ENCODE assay signal across 11 cellular contexts in genomic region chr17:21066394-21066793, GRCh38.
"Had no signal": no experiment of that assay in that cellular context is flagged by ENCODE, and none has a peak within 500 bp of the region (broad histone marks: within the 10 kb centered on the region; RNA-seq: fewer than 3 reads in every experiment).

No MANE protein-coding gene starts in this region.

- ATAC-seq: activated CD4-positive, CD25-positive, alpha-beta regulatory T cell treated with anti-CD3 and anti-CD28 coated beads, Interleukin-2, amount 50 U/mL, for 24 hours had no signal

- DNase-seq: activated CD4-positive, alpha-beta T cell treated with anti-CD3 and anti-CD28 coated beads, Interleukin-2, amount 50 U/mL, for 4 hours; activated effector memory CD4-positive, alpha-beta T cell treated with Interleukin-2 at 50 U/mL for 16 hours; activated T-cell treated with anti-CD3 and anti-CD28 coated beads, Interleukin-2, amount 50 U/mL, for 24 hours; amygdala; effector memory CD4-positive, alpha-beta T cell; hippocampal formation; mesendoderm; tibial artery; uterus had no signal

- H3K27me3 ChIP-seq: tibial artery, uterus had no signal

- H3K9me3 ChIP-seq: tibial artery, uterus had no signal

- H3K36me3 ChIP-seq: tibial artery, uterus had no signal

- H3K4me1 ChIP-seq: tibial artery, uterus had no signal

- H3K4me3 ChIP-seq: tibial artery, uterus had no signal

- H3K27ac ChIP-seq: epithelial cell of prostate, tibial artery, uterus had no signal
